ENCODE assay signal across 32 cellular contexts in the genomic region with DNA sequence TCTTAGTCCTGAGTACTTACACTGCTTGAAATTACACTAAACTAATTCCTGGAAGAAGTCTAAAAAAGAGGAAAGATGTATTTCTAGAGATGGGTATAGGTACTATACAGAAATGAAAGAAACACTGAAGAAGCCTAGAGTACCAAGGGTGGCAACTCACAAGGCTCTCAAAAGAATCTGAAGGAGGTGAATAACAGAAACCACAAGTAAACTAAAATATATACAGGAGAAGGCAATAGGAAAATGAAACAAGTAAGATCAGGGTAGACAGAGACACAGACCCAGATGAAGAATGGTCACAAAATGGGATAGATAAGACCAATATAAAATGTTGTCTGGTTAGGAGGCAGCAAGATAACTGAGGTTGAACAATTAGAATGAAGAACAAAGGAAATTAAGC. TPM values are rescaled to one million over a fixed set of nuclear protein-coding genes. Genes with fewer than 3 reads are reported as not detected.
A peak's percentile ranks its signal among the peaks of the same experiment; 100 is the strongest.
DNase-seq lines count a peak whose midpoint lies in the region; ATAC-seq, FAIRE-seq and TF ChIP-seq lines count a peak whose summit lies in the region.
"Had no signal": no experiment of that assay in that cellular context is flagged by ENCODE, and none has a peak within 500 bp of the region (broad histone marks: within the 10 kb centered on the region; RNA-seq: fewer than 3 reads in every experiment).

No MANE protein-coding gene starts in this region.

- TF ChIP-seq POLR2A in H54 (IDR thresholded peaks at IDR 0.05; ENCODE audit: low read depth, low read length), result no peak

- H3K4me3 Mint-ChIP-seq in activated CD4-positive, alpha-beta T cell treated with anti-CD3 and anti-CD28 coated beads, Interleukin-2, amount 10 ng/mL, durations not matched to agents 24 days and 14 days, result peak overlapping the region; percentile 45
- peak overlapping the region; percentile 19 for H3K4me3 Mint-ChIP-seq in activated T-helper 1 cell treated with anti-CD3 and anti-CD28 coated beads, Interleukin-12 subunit alpha, Interleukin-12 subunit beta, Interleukin-2, Interleukin-4 antibody, amounts not matched to agents 30 ng/mL and 10 ng/mL and 1 ng/mL, durations not matched to agents 14 hours and 24 hours and 36 hours
- H3K4me3 Mint-ChIP-seq: activated naive CD8-positive, alpha-beta T cell treated with anti-CD3 and anti-CD28 coated beads for 36 hours; mesothelial cell of epicardium; naive B cell; stimulated activated naive CD8-positive, alpha-beta T cell treated with anti-CD3 and anti-CD28 coated beads, Interleukin-15, Interleukin-2, amounts not matched to agents 100 ng/mL and 50 ng/mL, for 24 hours had no signal

- H3K36me3 Mint-ChIP-seq in activated CD4-positive, alpha-beta T cell treated with anti-CD3 and anti-CD28 coated beads, Interleukin-2, amount 10 ng/mL, durations not matched to agents 24 days and 14 days (ENCODE audit: low read depth), result peaks cover 49% of the 10 kb centered on the region
- peaks cover 27% of the 10 kb centered on the region for H3K36me3 Mint-ChIP-seq in activated T-helper 1 cell treated with anti-CD3 and anti-CD28 coated beads, Interleukin-12 subunit alpha, Interleukin-12 subunit beta, Interleukin-2, Interleukin-4 antibody, amounts not matched to agents 30 ng/mL and 10 ng/mL and 1 ng/mL, durations not matched to agents 14 hours and 24 hours and 36 hours (ENCODE audit: low read depth)

- no peak for DNase-seq in activated CD4-positive, alpha-beta T cell treated with anti-CD3 and anti-CD28 coated beads, Interleukin-2, amount 10 ng/mL, durations not matched to agents 24 days and 14 days
- no peak for DNase-seq in activated CD4-positive, alpha-beta T cell treated with anti-CD3 and anti-CD28 coated beads for 48 hours
- DNase-seq in H54 (ENCODE audit: insufficient read length, low spot score) (no peak), NCI-H1694 treated with DMSO at 0.1 percent for 48 hours (lab: John Stamatoyannopoulos, UW) (no peak), NCI-H526 treated with DMSO at 0.1 percent for 48 hours (lab: John Stamatoyannopoulos, UW) (no peak), GDM1 (lab: John Stamatoyannopoulos, UW) (no peak)
- DNase-seq in activated T-helper 1 cell treated with anti-CD3 and anti-CD28 coated beads, Interleukin-12 subunit alpha, Interleukin-12 subunit beta, Interleukin-2, Interleukin-4 antibody, amounts not matched to agents 30 ng/mL and 10 ng/mL and 1 ng/mL, durations not matched to agents 14 hours and 24 hours and 36 hours (ENCODE audit: low spot score), result no peak
- DNase-seq: 8988T; activated CD4-positive, alpha-beta T cell treated with anti-CD3 and anti-CD28 coated beads for 4 hours; activated effector memory CD4-positive, alpha-beta T cell treated with Interleukin-2 at 50 U/mL for 16 hours; activated naive CD8-positive, alpha-beta T cell treated with anti-CD3 and anti-CD28 coated beads for 36 hours; anterior cingulate cortex; COR-L47; GM23248; kidney; naive B cell; NCI-H1417; NCI-H226; NCI-H748 treated with DMSO at 0.1 percent for 48 hours; posterior cingulate gyrus; right cardiac atrium; SIG-M5; stimulated activated CD4-positive, alpha-beta T cell treated with anti-CD3 and anti-CD28 coated beads, Interleukin-1b, Interleukin-23, amount 100 ng/mL, for 48 hours; T-helper 9 cell; testis had no signal

- intact Hi-C loops in activated CD4-positive, alpha-beta T cell treated with anti-CD3 and anti-CD28 coated beads, Interleukin-2, amount 10 ng/mL, durations not matched to agents 24 days and 14 days (cut with micrococcal nuclease), result no loop called here
- intact Hi-C loops in activated T-helper 1 cell treated with anti-CD3 and anti-CD28 coated beads, Interleukin-12 subunit alpha, Interleukin-12 subunit beta, Interleukin-2, Interleukin-4 antibody, amounts not matched to agents 30 ng/mL and 10 ng/mL and 1 ng/mL, durations not matched to agents 14 hours and 24 hours and 36 hours (cut with micrococcal nuclease), result no loop called here

- ATAC-seq in GM18858 (IDR thresholded peaks at IDR 0.05; ENCODE audit: unreplicated experiment), result peak; percentile 66
- ATAC-seq: right cardiac atrium had no signal

- H3K9me3 Mint-ChIP-seq in activated CD4-positive, alpha-beta T cell treated with anti-CD3 and anti-CD28 coated beads, Interleukin-2, amount 10 ng/mL, durations not matched to agents 24 days and 14 days, result no peaks in the 10 kb centered on the region
- no peaks in the 10 kb centered on the region for H3K9me3 Mint-ChIP-seq in activated T-helper 1 cell treated with anti-CD3 and anti-CD28 coated beads, Interleukin-12 subunit alpha, Interleukin-12 subunit beta, Interleukin-2, Interleukin-4 antibody, amounts not matched to agents 30 ng/mL and 10 ng/mL and 1 ng/mL, durations not matched to agents 14 hours and 24 hours and 36 hours
- H3K9me3 Mint-ChIP-seq: activated naive CD8-positive, alpha-beta T cell treated with anti-CD3 and anti-CD28 coated beads for 36 hours; mesothelial cell of epicardium; naive B cell; stimulated activated naive CD8-positive, alpha-beta T cell treated with anti-CD3 and anti-CD28 coated beads, Interleukin-15, Interleukin-2, amounts not matched to agents 100 ng/mL and 50 ng/mL, for 24 hours had no signal

- FAIRE-seq in H54 (lab: Jason Lieb, UNC), result peak; percentile 30
- FAIRE-seq: bronchial epithelial cell, colon, endothelial cell of umbilical vein, frontal cortex, kidney had no signal

- H3K4me1 Mint-ChIP-seq in activated CD4-positive, alpha-beta T cell treated with anti-CD3 and anti-CD28 coated beads, Interleukin-2, amount 10 ng/mL, durations not matched to agents 24 days and 14 days, result peaks cover 26% of the 10 kb centered on the region
- peaks cover 21% of the 10 kb centered on the region for H3K4me1 Mint-ChIP-seq in activated T-helper 1 cell treated with anti-CD3 and anti-CD28 coated beads, Interleukin-12 subunit alpha, Interleukin-12 subunit beta, Interleukin-2, Interleukin-4 antibody, amounts not matched to agents 30 ng/mL and 10 ng/mL and 1 ng/mL, durations not matched to agents 14 hours and 24 hours and 36 hours (ENCODE audit: low read depth)
- H3K4me1 Mint-ChIP-seq: mesothelial cell of epicardium, naive B cell had no signal

- H3K27ac Mint-ChIP-seq in activated CD4-positive, alpha-beta T cell treated with anti-CD3 and anti-CD28 coated beads, Interleukin-2, amount 10 ng/mL, durations not matched to agents 24 days and 14 days, result peak overlapping the region; percentile 66
- H3K27ac Mint-ChIP-seq in activated T-helper 1 cell treated with anti-CD3 and anti-CD28 coated beads, Interleukin-12 subunit alpha, Interleukin-12 subunit beta, Interleukin-2, Interleukin-4 antibody, amounts not matched to agents 30 ng/mL and 10 ng/mL and 1 ng/mL, durations not matched to agents 14 hours and 24 hours and 36 hours, result peak overlapping the region; percentile 51
- H3K27ac Mint-ChIP-seq: activated naive CD8-positive, alpha-beta T cell treated with anti-CD3 and anti-CD28 coated beads for 36 hours; stimulated activated naive CD8-positive, alpha-beta T cell treated with anti-CD3 and anti-CD28 coated beads, Interleukin-15, Interleukin-2, amounts not matched to agents 100 ng/mL and 50 ng/mL, for 24 hours had no signal

- H3K27me3 Mint-ChIP-seq in activated CD4-positive, alpha-beta T cell treated with anti-CD3 and anti-CD28 coated beads, Interleukin-2, amount 10 ng/mL, durations not matched to agents 24 days and 14 days, result no peaks in the 10 kb centered on the region
- H3K27me3 Mint-ChIP-seq in activated T-helper 1 cell treated with anti-CD3 and anti-CD28 coated beads, Interleukin-12 subunit alpha, Interleukin-12 subunit beta, Interleukin-2, Interleukin-4 antibody, amounts not matched to agents 30 ng/mL and 10 ng/mL and 1 ng/mL, durations not matched to agents 14 hours and 24 hours and 36 hours (ENCODE audit: insufficient read depth), result no peaks in the 10 kb centered on the region
- H3K27me3 Mint-ChIP-seq: activated naive CD8-positive, alpha-beta T cell treated with anti-CD3 and anti-CD28 coated beads for 36 hours; naive B cell; stimulated activated naive CD8-positive, alpha-beta T cell treated with anti-CD3 and anti-CD28 coated beads, Interleukin-15, Interleukin-2, amounts not matched to agents 100 ng/mL and 50 ng/mL, for 24 hours had no signal

RNA-seq across cellular contexts. Expression of gene USP37, which starts 59.9 kb away (rescaled TPM):
- 45.0 and 45.5 TPM in 2 replicates for total RNA-seq in activated CD4-positive, alpha-beta T cell treated with anti-CD3 and anti-CD28 coated beads, Interleukin-2, amount 10 ng/mL, durations not matched to agents 24 days and 14 days
- total RNA-seq in activated T-helper 1 cell treated with anti-CD3 and anti-CD28 coated beads, Interleukin-12 subunit alpha, Interleukin-12 subunit beta, Interleukin-2, Interleukin-4 antibody, amounts not matched to agents 30 ng/mL and 10 ng/mL and 1 ng/mL, durations not matched to agents 14 hours and 24 hours and 36 hours, result 43.5 and 50.4 TPM in 2 replicates
